In genomic region chr6:27791182-27791939, GRCh38 we compare ENCODE assay signal across 8 cellular contexts.
A peak's percentile ranks its signal among the peaks of the same experiment; 100 is the strongest.
DNase-seq lines count a peak whose midpoint lies in the region; ATAC-seq, FAIRE-seq and TF ChIP-seq lines count a peak whose summit lies in the region.

No MANE protein-coding gene starts in this region.

- CTCF ChIA-PET in CD4-positive, alpha-beta memory T cell (lab: Charles Lee; ENCODE audit: partially characterized antibody) = no interaction called here

- peaks cover 8 to 23% of the 10 kb centered on the region in 2 donors for H3K27me3 Mint-ChIP-seq in CD4-positive, alpha-beta memory T cell
- peaks cover 13% of the 10 kb centered on the region for H3K27me3 Mint-ChIP-seq in activated naive CD8-positive, alpha-beta T cell treated with anti-CD3 and anti-CD28 coated beads, Interleukin-2, amount 10 ng/mL, durations not matched to agents 7 days and 5 days

- intact Hi-C loops in CD4-positive, alpha-beta memory T cell (cut with micrococcal nuclease) = no loop called here
- intact Hi-C loops in heart left ventricle (cut with DNase I) (no loop called here), pancreas (cut with DNase I) (no loop called here)

- DNase-seq in CD4-positive, alpha-beta memory T cell = peak in 1 of 5 donors; percentile 1
- DNase-seq in HK-2 (ENCODE audit: unreplicated experiment) (peak; percentile 79), NT2/D1 (ENCODE audit: low read depth, low spot score) (no peak), heart left ventricle (peak in 3 of 5 donors; percentile 42 to 57 (median 52)), pancreas (peak in 4 of 6 donors; percentile 37 to 59 (median 38))
- DNase-seq in activated naive CD8-positive, alpha-beta T cell treated with anti-CD3 and anti-CD28 coated beads, Interleukin-2, amount 10 ng/mL, durations not matched to agents 7 days and 5 days = no peak

- no peak overlapping the region for H3K27ac ChIP-seq in CD4-positive, alpha-beta memory T cell (ENCODE audit: low read depth, low read length)
- H3K27ac ChIP-seq in heart left ventricle = peak overlapping the region in 4 of 12 donors; percentile 1 to 63 (median 47)
- H3K27ac ChIP-seq in pancreas = no peak overlapping the region

- H3K9me3 Mint-ChIP-seq in CD4-positive, alpha-beta memory T cell = peaks cover 0 to 5% (median 0%) of the 10 kb centered on the region in 8 donors
- no peaks in the 10 kb centered on the region for H3K9me3 Mint-ChIP-seq in activated naive CD8-positive, alpha-beta T cell treated with anti-CD3 and anti-CD28 coated beads, Interleukin-2, amount 10 ng/mL, durations not matched to agents 7 days and 5 days

- H3K36me3 ChIP-seq in CD4-positive, alpha-beta memory T cell (ENCODE audit: insufficient read depth, low read length) = no peaks in the 10 kb centered on the region
- H3K36me3 ChIP-seq in NT2/D1 (ENCODE audit: insufficient read depth, insufficient read length, low read length) (no peaks in the 10 kb centered on the region), heart left ventricle (no peaks in the 10 kb centered on the region), pancreas (no peaks in the 10 kb centered on the region)

- TF ChIP-seq POLR2A in heart left ventricle (IDR thresholded peaks at IDR 0.05) = no peak

- H3K4me1 Mint-ChIP-seq in CD4-positive, alpha-beta memory T cell = peaks cover 17 to 29% (median 21%) of the 10 kb centered on the region in 4 donors
- peaks cover 36% of the 10 kb centered on the region for H3K4me1 Mint-ChIP-seq in activated naive CD8-positive, alpha-beta T cell treated with anti-CD3 and anti-CD28 coated beads, Interleukin-2, amount 10 ng/mL, durations not matched to agents 7 days and 5 days

- TF ChIP-seq CTCF in heart left ventricle (IDR thresholded peaks at IDR 0.05) (no peak), pancreas (IDR thresholded peaks at IDR 0.05) (no peak)

- H3K4me3 Mint-ChIP-seq in CD4-positive, alpha-beta memory T cell = peak overlapping the region; percentile 76 to 89 (median 84)
- H3K4me3 Mint-ChIP-seq in activated naive CD8-positive, alpha-beta T cell treated with anti-CD3 and anti-CD28 coated beads, Interleukin-2, amount 10 ng/mL, durations not matched to agents 7 days and 5 days = peak overlapping the region; percentile 85

- no peak for FAIRE-seq in pancreas (lab: Jason Lieb, UNC)

- H3K9ac ChIP-seq in NT2/D1 (ENCODE audit: insufficient read length, low read depth) = peak overlapping the region; percentile 70

- no peaks in the 10 kb centered on the region for H3K9me3 ChIP-seq in CD4-positive, alpha-beta memory T cell (ENCODE audit: control insufficient read depth in 1 of 2, low read length in 2 of 2)
- H3K9me3 ChIP-seq in NT2/D1 (ENCODE audit: insufficient read depth, low read length) (no peaks in the 10 kb centered on the region), heart left ventricle (no peaks in the 10 kb centered on the region), pancreas (no peaks in the 10 kb centered on the region)

- peak overlapping the region; percentile 27 to 39 for H3K4me3 ChIP-seq in CD4-positive, alpha-beta memory T cell (ENCODE audit: low read length in 2 of 2)
- H3K4me3 ChIP-seq in NT2/D1 (ENCODE audit: insufficient read length, low read depth) (peak overlapping the region; percentile 71), heart left ventricle (peak overlapping the region; percentile 21 to 65 (median 52)), pancreas (peak overlapping the region; percentile 1 to 43 (median 15))

- POLR2A ChIA-PET in CD4-positive, alpha-beta memory T cell (lab: Charles Lee; ENCODE audit: partially characterized antibody) = no interaction called here
- POLR2A ChIA-PET in activated naive CD8-positive, alpha-beta T cell treated with anti-CD3 and anti-CD28 coated beads, Interleukin-2, amount 10 ng/mL, durations not matched to agents 7 days and 5 days (lab: Charles Lee) = interaction anchor here (0.5 kb wide), 1 partner anchor 73 kb away, joined by 3 read pairs; no protein-coding TSS in a partner anchor

- peaks cover 6% of the 10 kb centered on the region for H3K27me3 ChIP-seq in CD4-positive, alpha-beta memory T cell (ENCODE audit: insufficient read depth, low read length)
- H3K27me3 ChIP-seq in NT2/D1 (ENCODE audit: insufficient read depth, insufficient read length) (peaks cover 5% of the 10 kb centered on the region), heart left ventricle (peaks cover 0 to 40% (median 3%) of the 10 kb centered on the region in 9 donors), pancreas (peaks cover 0 to 9% (median 1%) of the 10 kb centered on the region in 4 donors)

- peaks cover 21% of the 10 kb centered on the region for H3K4me1 ChIP-seq in CD4-positive, alpha-beta memory T cell (ENCODE audit: insufficient read depth, low read length)
- no peaks in the 10 kb centered on the region for H3K4me1 ChIP-seq in NT2/D1 (ENCODE audit: insufficient read depth, insufficient read length)
- peaks cover 0 to 22% (median 5%) of the 10 kb centered on the region in 12 donors for H3K4me1 ChIP-seq in heart left ventricle
- H3K4me1 ChIP-seq in pancreas = peaks cover 0 to 15% (median 3%) of the 10 kb centered on the region in 3 donors

- ATAC-seq in activated naive CD8-positive, alpha-beta T cell treated with anti-CD3 and anti-CD28 coated beads, Interleukin-2, amount 10 ng/mL, durations not matched to agents 7 days and 5 days (ENCODE audit: low read depth) = no peak
- peak; percentile 56 to 80 (median 69) for ATAC-seq in heart left ventricle
- peak; percentile 61 to 74 (median 68) for ATAC-seq in pancreas
- ATAC-seq in HG03354 (IDR thresholded peaks at IDR 0.05; ENCODE audit: poor library complexity, severe bottlenecking, unreplicated experiment) = no peak
- no peak for ATAC-seq in HG03460 (IDR thresholded peaks at IDR 0.05; ENCODE audit: unreplicated experiment)

- 1 to 3% (median 2%) methylated on average over 22 of the region's 22 CpGs for WGBS in heart left ventricle, 4 donors
- 4% methylated on average over 22 of the region's 22 CpGs for WGBS in pancreas, 2 donors

- peaks cover 0 to 2% of the 10 kb centered on the region in 2 donors for H3K36me3 Mint-ChIP-seq in CD4-positive, alpha-beta memory T cell
- no peaks in the 10 kb centered on the region for H3K36me3 Mint-ChIP-seq in activated naive CD8-positive, alpha-beta T cell treated with anti-CD3 and anti-CD28 coated beads, Interleukin-2, amount 10 ng/mL, durations not matched to agents 7 days and 5 days

- peak overlapping the region in 3 of 7 donors; percentile 11 to 64 (median 50) for H3K27ac Mint-ChIP-seq in CD4-positive, alpha-beta memory T cell
- H3K27ac Mint-ChIP-seq in activated naive CD8-positive, alpha-beta T cell treated with anti-CD3 and anti-CD28 coated beads, Interleukin-2, amount 10 ng/mL, durations not matched to agents 7 days and 5 days = peak overlapping the region; percentile 60

Comparison
In these comparisons a context has a peak if more than half of its experiments do, and no peak if none do; other contexts are left out.
1. DNase-seq: peak in HK-2 (single experiment), heart left ventricle (3 of 5) and pancreas (4 of 6); none in NT2/D1 (single experiment) and activated naive CD8-positive, alpha-beta T cell treated with anti-CD3 and anti-CD28 coated beads, Interleukin-2, amount 10 ng/mL, durations not matched to agents 7 days and 5 days (single experiment).
2. H3K4me3 ChIP-seq: peak in every context shown above with its lines; median percentile 71 in NT2/D1; 52 in heart left ventricle; 33 in CD4-positive, alpha-beta memory T cell; 15 in pancreas.
3. ATAC-seq: peak in heart left ventricle (4 of 4) and pancreas (4 of 4); none in activated naive CD8-positive, alpha-beta T cell treated with anti-CD3 and anti-CD28 coated beads, Interleukin-2, amount 10 ng/mL, durations not matched to agents 7 days and 5 days (single experiment), HG03354 (single experiment) and HG03460 (single experiment).